ENCODE assay signal across 1 cellular context in the genomic region with DNA sequence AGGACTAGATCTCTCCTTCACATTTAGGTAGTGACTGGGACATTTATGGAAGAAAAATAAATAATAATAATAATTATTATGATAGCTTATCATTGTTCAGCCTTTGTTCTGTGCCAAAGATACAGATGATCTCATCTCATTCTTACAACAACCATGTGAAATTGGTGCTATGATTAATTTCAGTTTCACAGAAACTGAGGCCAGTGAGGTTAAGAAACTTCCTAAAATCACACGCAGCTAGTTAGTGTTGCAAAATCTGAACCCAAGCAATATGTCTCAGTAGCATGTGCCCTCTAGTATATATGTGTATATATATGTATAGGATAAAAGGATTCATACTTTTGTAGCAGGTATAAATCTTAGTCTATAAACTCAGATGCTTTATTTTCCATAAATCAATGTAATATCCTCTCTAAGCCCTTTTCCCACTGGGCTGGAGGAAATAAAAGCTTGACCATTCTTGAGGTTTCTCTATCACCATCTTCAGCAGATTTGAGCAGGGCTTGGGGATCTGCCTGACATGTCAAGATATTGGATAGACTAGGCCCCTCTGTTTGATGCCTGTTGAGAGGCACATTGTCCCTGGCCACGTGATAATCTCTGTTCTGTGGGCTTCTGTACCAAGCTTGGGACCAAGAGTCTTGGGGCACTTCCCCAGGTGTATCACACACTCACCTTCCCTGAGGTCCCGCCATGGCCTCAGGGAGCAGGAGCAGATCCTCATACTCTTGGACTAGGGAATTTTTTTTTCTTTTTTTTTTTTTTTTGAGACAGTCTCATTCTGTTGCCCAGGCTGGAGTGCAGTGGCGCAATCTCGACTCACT.
TF ChIP-seq lines count a peak whose summit lies in the region.

No MANE protein-coding gene starts in this region.

TF ChIP-seq in WTC11, 78 proteins besides CTCF, POLR2A, EP300 and RAD21 (continued from another document):
- TF ChIP-seq, protein P1, sequence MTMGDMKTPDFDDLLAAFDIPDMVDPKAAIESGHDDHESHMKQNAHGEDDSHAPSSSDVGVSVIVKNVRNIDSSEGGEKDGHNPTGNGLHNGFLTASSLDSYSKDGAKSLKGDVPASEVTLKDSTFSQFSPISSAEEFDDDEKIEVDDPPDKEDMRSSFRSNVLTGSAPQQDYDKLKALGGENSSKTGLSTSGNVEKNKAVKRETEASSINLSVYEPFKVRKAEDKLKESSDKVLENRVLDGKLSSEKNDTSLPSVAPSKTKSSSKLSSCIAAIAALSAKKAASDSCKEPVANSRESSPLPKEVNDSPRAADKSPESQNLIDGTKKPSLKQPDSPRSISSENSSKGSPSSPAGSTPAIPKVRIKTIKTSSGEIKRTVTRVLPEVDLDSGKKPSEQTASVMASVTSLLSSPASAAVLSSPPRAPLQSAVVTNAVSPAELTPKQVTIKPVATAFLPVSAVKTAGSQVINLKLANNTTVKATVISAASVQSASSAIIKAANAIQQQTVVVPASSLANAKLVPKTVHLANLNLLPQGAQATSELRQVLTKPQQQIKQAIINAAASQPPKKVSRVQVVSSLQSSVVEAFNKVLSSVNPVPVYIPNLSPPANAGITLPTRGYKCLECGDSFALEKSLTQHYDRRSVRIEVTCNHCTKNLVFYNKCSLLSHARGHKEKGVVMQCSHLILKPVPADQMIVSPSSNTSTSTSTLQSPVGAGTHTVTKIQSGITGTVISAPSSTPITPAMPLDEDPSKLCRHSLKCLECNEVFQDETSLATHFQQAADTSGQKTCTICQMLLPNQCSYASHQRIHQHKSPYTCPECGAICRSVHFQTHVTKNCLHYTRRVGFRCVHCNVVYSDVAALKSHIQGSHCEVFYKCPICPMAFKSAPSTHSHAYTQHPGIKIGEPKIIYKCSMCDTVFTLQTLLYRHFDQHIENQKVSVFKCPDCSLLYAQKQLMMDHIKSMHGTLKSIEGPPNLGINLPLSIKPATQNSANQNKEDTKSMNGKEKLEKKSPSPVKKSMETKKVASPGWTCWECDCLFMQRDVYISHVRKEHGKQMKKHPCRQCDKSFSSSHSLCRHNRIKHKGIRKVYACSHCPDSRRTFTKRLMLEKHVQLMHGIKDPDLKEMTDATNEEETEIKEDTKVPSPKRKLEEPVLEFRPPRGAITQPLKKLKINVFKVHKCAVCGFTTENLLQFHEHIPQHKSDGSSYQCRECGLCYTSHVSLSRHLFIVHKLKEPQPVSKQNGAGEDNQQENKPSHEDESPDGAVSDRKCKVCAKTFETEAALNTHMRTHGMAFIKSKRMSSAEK (CRISPR knock-in tag; IDR thresholded peaks at IDR 0.05; ENCODE audit: borderline replicate concordance), result no peak
- no peak for TF ChIP-seq ZNF121 (CRISPR knock-in tag; IDR thresholded peaks at IDR 0.05)
- TF ChIP-seq, protein P2, sequence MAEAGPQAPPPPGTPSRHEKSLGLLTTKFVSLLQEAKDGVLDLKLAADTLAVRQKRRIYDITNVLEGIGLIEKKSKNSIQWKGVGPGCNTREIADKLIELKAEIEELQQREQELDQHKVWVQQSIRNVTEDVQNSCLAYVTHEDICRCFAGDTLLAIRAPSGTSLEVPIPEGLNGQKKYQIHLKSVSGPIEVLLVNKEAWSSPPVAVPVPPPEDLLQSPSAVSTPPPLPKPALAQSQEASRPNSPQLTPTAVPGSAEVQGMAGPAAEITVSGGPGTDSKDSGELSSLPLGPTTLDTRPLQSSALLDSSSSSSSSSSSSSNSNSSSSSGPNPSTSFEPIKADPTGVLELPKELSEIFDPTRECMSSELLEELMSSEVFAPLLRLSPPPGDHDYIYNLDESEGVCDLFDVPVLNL (CRISPR knock-in tag; IDR thresholded peaks at IDR 0.05; ENCODE audit: borderline replicate concordance, low read depth), result no peak
- no peak for TF ChIP-seq ZNF416 (CRISPR knock-in tag; IDR thresholded peaks at IDR 0.05)
- TF ChIP-seq, protein P3, sequence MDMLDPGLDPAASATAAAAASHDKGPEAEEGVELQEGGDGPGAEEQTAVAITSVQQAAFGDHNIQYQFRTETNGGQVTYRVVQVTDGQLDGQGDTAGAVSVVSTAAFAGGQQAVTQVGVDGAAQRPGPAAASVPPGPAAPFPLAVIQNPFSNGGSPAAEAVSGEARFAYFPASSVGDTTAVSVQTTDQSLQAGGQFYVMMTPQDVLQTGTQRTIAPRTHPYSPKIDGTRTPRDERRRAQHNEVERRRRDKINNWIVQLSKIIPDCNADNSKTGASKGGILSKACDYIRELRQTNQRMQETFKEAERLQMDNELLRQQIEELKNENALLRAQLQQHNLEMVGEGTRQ (CRISPR knock-in tag; IDR thresholded peaks at IDR 0.05), result no peak
- TF ChIP-seq CBFB (CRISPR knock-in tag; IDR thresholded peaks at IDR 0.05; ENCODE audit: low read depth), result no peak
- TF ChIP-seq, protein P4, sequence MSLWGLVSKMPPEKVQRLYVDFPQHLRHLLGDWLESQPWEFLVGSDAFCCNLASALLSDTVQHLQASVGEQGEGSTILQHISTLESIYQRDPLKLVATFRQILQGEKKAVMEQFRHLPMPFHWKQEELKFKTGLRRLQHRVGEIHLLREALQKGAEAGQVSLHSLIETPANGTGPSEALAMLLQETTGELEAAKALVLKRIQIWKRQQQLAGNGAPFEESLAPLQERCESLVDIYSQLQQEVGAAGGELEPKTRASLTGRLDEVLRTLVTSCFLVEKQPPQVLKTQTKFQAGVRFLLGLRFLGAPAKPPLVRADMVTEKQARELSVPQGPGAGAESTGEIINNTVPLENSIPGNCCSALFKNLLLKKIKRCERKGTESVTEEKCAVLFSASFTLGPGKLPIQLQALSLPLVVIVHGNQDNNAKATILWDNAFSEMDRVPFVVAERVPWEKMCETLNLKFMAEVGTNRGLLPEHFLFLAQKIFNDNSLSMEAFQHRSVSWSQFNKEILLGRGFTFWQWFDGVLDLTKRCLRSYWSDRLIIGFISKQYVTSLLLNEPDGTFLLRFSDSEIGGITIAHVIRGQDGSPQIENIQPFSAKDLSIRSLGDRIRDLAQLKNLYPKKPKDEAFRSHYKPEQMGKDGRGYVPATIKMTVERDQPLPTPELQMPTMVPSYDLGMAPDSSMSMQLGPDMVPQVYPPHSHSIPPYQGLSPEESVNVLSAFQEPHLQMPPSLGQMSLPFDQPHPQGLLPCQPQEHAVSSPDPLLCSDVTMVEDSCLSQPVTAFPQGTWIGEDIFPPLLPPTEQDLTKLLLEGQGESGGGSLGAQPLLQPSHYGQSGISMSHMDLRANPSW (CRISPR knock-in tag; conservative IDR thresholded peaks at IDR 0.05; ENCODE audit: low read depth), result no peak
- TF ChIP-seq, protein P5, sequence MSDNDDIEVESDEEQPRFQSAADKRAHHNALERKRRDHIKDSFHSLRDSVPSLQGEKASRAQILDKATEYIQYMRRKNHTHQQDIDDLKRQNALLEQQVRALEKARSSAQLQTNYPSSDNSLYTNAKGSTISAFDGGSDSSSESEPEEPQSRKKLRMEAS (CRISPR knock-in tag; IDR thresholded peaks at IDR 0.05), result no peak
- TF ChIP-seq, protein P6, sequence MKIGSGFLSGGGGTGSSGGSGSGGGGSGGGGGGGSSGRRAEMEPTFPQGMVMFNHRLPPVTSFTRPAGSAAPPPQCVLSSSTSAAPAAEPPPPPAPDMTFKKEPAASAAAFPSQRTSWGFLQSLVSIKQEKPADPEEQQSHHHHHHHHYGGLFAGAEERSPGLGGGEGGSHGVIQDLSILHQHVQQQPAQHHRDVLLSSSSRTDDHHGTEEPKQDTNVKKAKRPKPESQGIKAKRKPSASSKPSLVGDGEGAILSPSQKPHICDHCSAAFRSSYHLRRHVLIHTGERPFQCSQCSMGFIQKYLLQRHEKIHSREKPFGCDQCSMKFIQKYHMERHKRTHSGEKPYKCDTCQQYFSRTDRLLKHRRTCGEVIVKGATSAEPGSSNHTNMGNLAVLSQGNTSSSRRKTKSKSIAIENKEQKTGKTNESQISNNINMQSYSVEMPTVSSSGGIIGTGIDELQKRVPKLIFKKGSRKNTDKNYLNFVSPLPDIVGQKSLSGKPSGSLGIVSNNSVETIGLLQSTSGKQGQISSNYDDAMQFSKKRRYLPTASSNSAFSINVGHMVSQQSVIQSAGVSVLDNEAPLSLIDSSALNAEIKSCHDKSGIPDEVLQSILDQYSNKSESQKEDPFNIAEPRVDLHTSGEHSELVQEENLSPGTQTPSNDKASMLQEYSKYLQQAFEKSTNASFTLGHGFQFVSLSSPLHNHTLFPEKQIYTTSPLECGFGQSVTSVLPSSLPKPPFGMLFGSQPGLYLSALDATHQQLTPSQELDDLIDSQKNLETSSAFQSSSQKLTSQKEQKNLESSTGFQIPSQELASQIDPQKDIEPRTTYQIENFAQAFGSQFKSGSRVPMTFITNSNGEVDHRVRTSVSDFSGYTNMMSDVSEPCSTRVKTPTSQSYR (CRISPR knock-in tag; IDR thresholded peaks at IDR 0.05), result no peak
- TF ChIP-seq TEAD1 (CRISPR knock-in tag; IDR thresholded peaks at IDR 0.05), result no peak
- TF ChIP-seq, protein P7, sequence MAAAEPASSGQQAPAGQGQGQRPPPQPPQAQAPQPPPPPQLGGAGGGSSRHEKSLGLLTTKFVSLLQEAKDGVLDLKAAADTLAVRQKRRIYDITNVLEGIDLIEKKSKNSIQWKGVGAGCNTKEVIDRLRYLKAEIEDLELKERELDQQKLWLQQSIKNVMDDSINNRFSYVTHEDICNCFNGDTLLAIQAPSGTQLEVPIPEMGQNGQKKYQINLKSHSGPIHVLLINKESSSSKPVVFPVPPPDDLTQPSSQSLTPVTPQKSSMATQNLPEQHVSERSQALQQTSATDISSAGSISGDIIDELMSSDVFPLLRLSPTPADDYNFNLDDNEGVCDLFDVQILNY (CRISPR knock-in tag; IDR thresholded peaks at IDR 0.05), result no peak
